1 cellular context compared by ENCODE assay signal in genomic region chr12:57751788-57752667, GRCh38.
A peak's percentile ranks its signal among the peaks of the same experiment; 100 is the strongest.
TF ChIP-seq lines count a peak whose summit lies in the region.

Gene CDK4, minus strand, starts transcription at chr12:57752310. Its CDS starts 593 bp downstream, at chr12:57751717.

TF ChIP-seq in GM12878, 131 proteins besides CTCF, POLR2A, EP300 and RAD21 (continued from another document):
- TF ChIP-seq E2F4 (IDR thresholded peaks at IDR 0.05; ENCODE audit: low read depth, low read length) (peak; percentile 26; the same call in 1 of the 2 replicates), SP1 (IDR thresholded peaks at IDR 0.05; ENCODE audit: low read depth, low read length) (peak; percentile 88), POLR2AphosphoS2 (IDR thresholded peaks at IDR 0.05; ENCODE audit: low read depth, low read length) (no peak; the same call in 1 of the 2 replicates), TCF7 (IDR thresholded peaks at IDR 0.05; ENCODE audit: borderline replicate concordance) (no peak), ATF2 (IDR thresholded peaks at IDR 0.05; ENCODE audit: low read length) (no peak), HDAC6 (IDR thresholded peaks at IDR 0.05; ENCODE audit: unreplicated experiment) (no peak), CBX5 (IDR thresholded peaks at IDR 0.05; ENCODE audit: low read depth) (no peak), HDGF (IDR thresholded peaks at IDR 0.05) (peak; percentile 99), MAX (IDR thresholded peaks at IDR 0.05; ENCODE audit: low read depth, low read length) (peak; percentile 99), KLF5 (IDR thresholded peaks at IDR 0.05; ENCODE audit: partially characterized antibody) (no peak), BRCA1 (IDR thresholded peaks at IDR 0.05; ENCODE audit: low read depth, low read length) (no peak), RUNX3 (IDR thresholded peaks at IDR 0.05; ENCODE audit: low read length) (peak; percentile 50), RELA (IDR thresholded peaks at IDR 0.05; ENCODE audit: borderline replicate concordance, partially characterized antibody) (peak; percentile 99), FOXK2 (IDR thresholded peaks at IDR 0.05) (peak; percentile 72; the same call in 1 of the 2 replicates), MTA2 (IDR thresholded peaks at IDR 0.05; ENCODE audit: low read depth) (no peak), CHD2 (IDR thresholded peaks at IDR 0.05; ENCODE audit: borderline replicate concordance, low read depth, low read length) (peak; percentile 49; the same call in 1 of the 2 replicates), ZNF207 (IDR thresholded peaks at IDR 0.05; ENCODE audit: borderline replicate concordance) (peak; percentile 64), RFX5 (IDR thresholded peaks at IDR 0.05; ENCODE audit: low read depth, low read length) (peak; percentile 92), ZNF384 (IDR thresholded peaks at IDR 0.05; ENCODE audit: borderline replicate concordance, low read depth, low read length) (no peak), HDAC2 (IDR thresholded peaks at IDR 0.05) (0 out of 2 replicates have a peak, but pooled peaks have one; percentile 53), CBX3 (IDR thresholded peaks at IDR 0.05; ENCODE audit: borderline replicate concordance, low read depth) (no peak), GABPA (IDR thresholded peaks at IDR 0.05; ENCODE audit: low read depth) (peak; percentile 54; the same call in 1 of the 2 replicates), IRF4 (IDR thresholded peaks at IDR 0.05; ENCODE audit: low read depth, low read length) (0 out of 2 replicates have a peak, but pooled peaks have one; percentile 28), MEF2A (IDR thresholded peaks at IDR 0.05; ENCODE audit: insufficient read depth, low read depth, low read length) (no peak), MEF2B (IDR thresholded peaks at IDR 0.05; ENCODE audit: partially characterized antibody, poor library complexity, severe bottlenecking) (peak; percentile 99), LARP7 (IDR thresholded peaks at IDR 0.05) (no peak; the same call in 1 of the 2 replicates), TCF12 (IDR thresholded peaks at IDR 0.05; ENCODE audit: low read depth, low read length) (peak; percentile 14; the same call in 1 of the 2 replicates), CBFB (IDR thresholded peaks at IDR 0.05; ENCODE audit: low read depth) (peak; percentile 88; the same call in 1 of the 2 replicates), ASH2L (IDR thresholded peaks at IDR 0.05; ENCODE audit: borderline replicate concordance, low read depth) (no peak), SREBF2 (IDR thresholded peaks at IDR 0.05; ENCODE audit: low read length) (no peak), MXI1 (IDR thresholded peaks at IDR 0.05; ENCODE audit: low read depth, low read length) (peak; percentile 96), USF2 (IDR thresholded peaks at IDR 0.05; ENCODE audit: borderline replicate concordance, low read depth, low read length) (peak; percentile 100), TCF3 (IDR thresholded peaks at IDR 0.05; ENCODE audit: borderline replicate concordance, insufficient read depth, low read depth, low read length) (peak; percentile 71), PML (IDR thresholded peaks at IDR 0.05; ENCODE audit: low read length) (peak; percentile 67; the same call in 1 of the 2 replicates), PRDM15 (CRISPR knock-in tag; IDR thresholded peaks at IDR 0.05) (no peak), ZNF24 (IDR thresholded peaks at IDR 0.05) (no peak), ETV6 (conservative IDR thresholded peaks at IDR 0.05 in 1 of 2, IDR thresholded peaks at IDR 0.05 in 1 of 2; ENCODE audit: borderline replicate concordance in 1 of 2, low read depth in 1 of 2) (no peak), NFYA (IDR thresholded peaks at IDR 0.05; ENCODE audit: borderline replicate concordance, low read depth, low read length) (no peak), PAX5 (IDR thresholded peaks at IDR 0.05; ENCODE audit: borderline replicate concordance, low read depth, low read length) (peak; percentile 79; the same call in 1 of the 2 replicates), TARDBP (IDR thresholded peaks at IDR 0.05; ENCODE audit: borderline replicate concordance) (peak; percentile 83), NR2C2 (IDR thresholded peaks at IDR 0.05; ENCODE audit: borderline replicate concordance, control insufficient read depth, insufficient read length, low read depth) (no peak), SKIL (IDR thresholded peaks at IDR 0.05; ENCODE audit: low read depth, poor library complexity, severe bottlenecking) (no peak), WRNIP1 (IDR thresholded peaks at IDR 0.05; ENCODE audit: borderline replicate concordance, low read depth, low read length) (no peak), EGR1 (IDR thresholded peaks at IDR 0.05; ENCODE audit: borderline replicate concordance in 1 of 2, low read depth in 2 of 2, low read length in 2 of 2) (peak; percentile 4 to 77)
- TF ChIP-seq, protein P1, sequence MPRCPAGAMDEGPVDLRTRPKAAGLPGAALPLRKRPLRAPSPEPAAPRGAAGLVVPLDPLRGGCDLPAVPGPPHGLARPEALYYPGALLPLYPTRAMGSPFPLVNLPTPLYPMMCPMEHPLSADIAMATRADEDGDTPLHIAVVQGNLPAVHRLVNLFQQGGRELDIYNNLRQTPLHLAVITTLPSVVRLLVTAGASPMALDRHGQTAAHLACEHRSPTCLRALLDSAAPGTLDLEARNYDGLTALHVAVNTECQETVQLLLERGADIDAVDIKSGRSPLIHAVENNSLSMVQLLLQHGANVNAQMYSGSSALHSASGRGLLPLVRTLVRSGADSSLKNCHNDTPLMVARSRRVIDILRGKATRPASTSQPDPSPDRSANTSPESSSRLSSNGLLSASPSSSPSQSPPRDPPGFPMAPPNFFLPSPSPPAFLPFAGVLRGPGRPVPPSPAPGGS (IDR thresholded peaks at IDR 0.05; ENCODE audit: borderline replicate concordance, insufficient read depth, low read depth, low read length, poor library complexity, severe bottlenecking) = no peak
- TF ChIP-seq, protein P2, sequence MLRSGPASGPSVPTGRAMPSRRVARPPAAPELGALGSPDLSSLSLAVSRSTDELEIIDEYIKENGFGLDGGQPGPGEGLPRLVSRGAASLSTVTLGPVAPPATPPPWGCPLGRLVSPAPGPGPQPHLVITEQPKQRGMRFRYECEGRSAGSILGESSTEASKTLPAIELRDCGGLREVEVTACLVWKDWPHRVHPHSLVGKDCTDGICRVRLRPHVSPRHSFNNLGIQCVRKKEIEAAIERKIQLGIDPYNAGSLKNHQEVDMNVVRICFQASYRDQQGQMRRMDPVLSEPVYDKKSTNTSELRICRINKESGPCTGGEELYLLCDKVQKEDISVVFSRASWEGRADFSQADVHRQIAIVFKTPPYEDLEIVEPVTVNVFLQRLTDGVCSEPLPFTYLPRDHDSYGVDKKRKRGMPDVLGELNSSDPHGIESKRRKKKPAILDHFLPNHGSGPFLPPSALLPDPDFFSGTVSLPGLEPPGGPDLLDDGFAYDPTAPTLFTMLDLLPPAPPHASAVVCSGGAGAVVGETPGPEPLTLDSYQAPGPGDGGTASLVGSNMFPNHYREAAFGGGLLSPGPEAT (IDR thresholded peaks at IDR 0.05; ENCODE audit: low read depth) = peak; percentile 68
- TF ChIP-seq, protein P3, sequence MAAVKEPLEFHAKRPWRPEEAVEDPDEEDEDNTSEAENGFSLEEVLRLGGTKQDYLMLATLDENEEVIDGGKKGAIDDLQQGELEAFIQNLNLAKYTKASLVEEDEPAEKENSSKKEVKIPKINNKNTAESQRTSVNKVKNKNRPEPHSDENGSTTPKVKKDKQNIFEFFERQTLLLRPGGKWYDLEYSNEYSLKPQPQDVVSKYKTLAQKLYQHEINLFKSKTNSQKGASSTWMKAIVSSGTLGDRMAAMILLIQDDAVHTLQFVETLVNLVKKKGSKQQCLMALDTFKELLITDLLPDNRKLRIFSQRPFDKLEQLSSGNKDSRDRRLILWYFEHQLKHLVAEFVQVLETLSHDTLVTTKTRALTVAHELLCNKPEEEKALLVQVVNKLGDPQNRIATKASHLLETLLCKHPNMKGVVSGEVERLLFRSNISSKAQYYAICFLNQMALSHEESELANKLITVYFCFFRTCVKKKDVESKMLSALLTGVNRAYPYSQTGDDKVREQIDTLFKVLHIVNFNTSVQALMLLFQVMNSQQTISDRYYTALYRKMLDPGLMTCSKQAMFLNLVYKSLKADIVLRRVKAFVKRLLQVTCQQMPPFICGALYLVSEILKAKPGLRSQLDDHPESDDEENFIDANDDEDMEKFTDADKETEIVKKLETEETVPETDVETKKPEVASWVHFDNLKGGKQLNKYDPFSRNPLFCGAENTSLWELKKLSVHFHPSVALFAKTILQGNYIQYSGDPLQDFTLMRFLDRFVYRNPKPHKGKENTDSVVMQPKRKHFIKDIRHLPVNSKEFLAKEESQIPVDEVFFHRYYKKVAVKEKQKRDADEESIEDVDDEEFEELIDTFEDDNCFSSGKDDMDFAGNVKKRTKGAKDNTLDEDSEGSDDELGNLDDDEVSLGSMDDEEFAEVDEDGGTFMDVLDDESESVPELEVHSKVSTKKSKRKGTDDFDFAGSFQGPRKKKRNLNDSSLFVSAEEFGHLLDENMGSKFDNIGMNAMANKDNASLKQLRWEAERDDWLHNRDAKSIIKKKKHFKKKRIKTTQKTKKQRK (IDR thresholded peaks at IDR 0.05; ENCODE audit: low read depth, low read length) = no peak
